Comparison of ENCODE assay signal across 28 cellular contexts in the genomic region with DNA sequence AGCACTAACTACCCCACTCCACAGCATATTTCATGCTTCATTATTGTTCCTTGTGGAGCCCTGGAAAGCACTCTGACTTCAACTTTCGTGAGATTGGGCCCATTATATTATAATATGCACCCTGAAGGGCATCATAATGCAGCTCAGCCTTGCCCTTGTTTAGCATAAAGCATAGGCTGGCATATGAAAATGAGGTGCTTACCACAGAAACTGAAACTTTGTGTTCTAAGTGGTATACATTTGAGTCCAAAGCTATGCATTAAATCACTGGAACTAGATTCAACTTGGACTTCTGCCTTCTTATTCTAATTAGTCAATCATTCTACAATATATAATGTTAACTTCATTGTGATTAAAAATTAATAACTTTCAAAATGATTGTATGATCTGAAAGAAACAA.
"Had no signal": no experiment of that assay in that cellular context is flagged by ENCODE, and none has a peak within 500 bp of the region (broad histone marks: within the 10 kb centered on the region; RNA-seq: fewer than 3 reads in every experiment).

No MANE protein-coding gene starts in this region.

- H3K36me3 ChIP-seq: colonic mucosa, esophagus muscularis mucosa, esophagus squamous epithelium, gastrocnemius medialis, gastroesophageal sphincter, heart left ventricle, heart right ventricle had no signal

- H3K27me3 ChIP-seq: colonic mucosa, dorsolateral prefrontal cortex, esophagus muscularis mucosa, esophagus squamous epithelium, foreskin keratinocyte, gastrocnemius medialis, gastroesophageal sphincter, heart left ventricle, heart right ventricle had no signal

- H3K4me1 ChIP-seq: colonic mucosa, esophagus muscularis mucosa, esophagus squamous epithelium, foreskin keratinocyte, gastrocnemius medialis, gastroesophageal sphincter, heart left ventricle, heart right ventricle had no signal

- H3K4me3 ChIP-seq: colonic mucosa, coronary artery, dorsolateral prefrontal cortex, esophagus muscularis mucosa, esophagus squamous epithelium, gastrocnemius medialis, gastroesophageal sphincter, heart left ventricle, heart right ventricle had no signal

- FAIRE-seq: colon, endometrium, endothelial cell of umbilical vein, frontal cortex had no signal

- H3K9me3 ChIP-seq: colonic mucosa, esophagus muscularis mucosa, esophagus squamous epithelium, gastrocnemius medialis, gastroesophageal sphincter, heart left ventricle, heart right ventricle had no signal

- ATAC-seq: effector memory CD8-positive, alpha-beta T cell; esophagus mucosa; foreskin keratinocyte; gastrocnemius medialis; gastroesophageal sphincter; heart left ventricle; heart right ventricle had no signal

- H3K27ac ChIP-seq: colonic mucosa, coronary artery, dorsolateral prefrontal cortex, epithelial cell of prostate, esophagus muscularis mucosa, esophagus squamous epithelium, foreskin keratinocyte, gastrocnemius medialis, gastroesophageal sphincter, heart left ventricle, heart right ventricle had no signal

- DNase-seq: colonic mucosa; cortex of kidney; dermis blood vessel endothelial cell; dorsolateral prefrontal cortex; effector CD4-positive, alpha-beta T cell; effector CD8-positive, alpha-beta T cell; effector memory CD4-positive, alpha-beta T cell; effector memory CD8-positive, alpha-beta T cell; endodermal cell; erythroblast; esophagus squamous epithelium; foreskin fibroblast; foreskin keratinocyte; foreskin melanocyte; gastrocnemius medialis; glutamatergic neuron; head of caudate nucleus; heart left ventricle; heart right ventricle had no signal
